ENCODE assay signal across 8 cellular contexts in the genomic region with DNA sequence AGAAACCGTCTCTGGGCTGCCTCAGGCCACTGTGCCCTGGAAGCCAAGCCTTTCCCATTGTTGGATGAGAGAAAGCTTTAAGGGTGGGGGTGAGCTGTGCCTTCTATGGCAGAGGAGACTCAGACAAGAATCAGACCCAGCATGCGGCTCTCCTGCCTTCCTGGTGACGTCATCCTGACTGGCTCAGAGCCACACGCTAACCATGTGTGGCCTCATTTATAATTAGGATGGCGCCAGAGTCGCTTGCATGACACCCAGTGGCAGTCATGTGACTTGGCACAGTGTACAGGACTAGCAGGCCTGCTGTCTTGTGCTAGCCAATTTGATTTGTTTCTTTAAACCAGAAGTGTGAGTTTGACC.
DNase-seq lines count a peak whose midpoint lies in the region; ATAC-seq, FAIRE-seq and TF ChIP-seq lines count a peak whose summit lies in the region.

No MANE protein-coding gene starts in this region.

- DNase-seq in H54 (ENCODE audit: insufficient read length, low spot score): peak; percentile 60
- DNase-seq in NCI-H446 treated with DMSO at 0.1 percent for 48 hours (lab: John Stamatoyannopoulos, UW): peak; percentile 99
- peak; percentile 83 for DNase-seq in mammary epithelial cell
- DNase-seq in islet precursor cell: peak; percentile 80
- peak; percentile 56 for DNase-seq in smooth muscle cell of the brain vasculature (ENCODE audit: low read depth, low spot score)
- DNase-seq in NCI-H187 treated with DMSO at 0.1 percent for 48 hours (lab: John Stamatoyannopoulos, UW): no peak
- DNase-seq in cortex of kidney (lab: John Stamatoyannopoulos, UW): no peak

- H3K27ac ChIP-seq in mammary epithelial cell (ENCODE audit: insufficient read depth, low read depth, low read length): no peak overlapping the region

- peaks cover 8% of the 10 kb centered on the region for H3K4me1 ChIP-seq in mammary epithelial cell (ENCODE audit: insufficient read depth, low read length)

- no peak for ATAC-seq in GM18520 (IDR thresholded peaks at IDR 0.05; ENCODE audit: unreplicated experiment)

- intact Hi-C loops in mammary epithelial cell (cut with micrococcal nuclease): loop anchor here (10.0 kb wide), 1 partner anchor 166 kb away; no protein-coding TSS in a partner anchor

- no peak overlapping the region for H3K4me2 ChIP-seq in mammary epithelial cell (ENCODE audit: insufficient read depth, low read depth, low read length)

- peaks cover 51% of the 10 kb centered on the region for H3K79me2 ChIP-seq in mammary epithelial cell (ENCODE audit: insufficient read depth, low read length)

- no peaks in the 10 kb centered on the region for H3K9me3 ChIP-seq in mammary epithelial cell (replicated peaks; ENCODE audit: insufficient read depth, low read length)

- peaks cover 12% of the 10 kb centered on the region for H3K36me3 ChIP-seq in mammary epithelial cell (ENCODE audit: insufficient read depth, low read length)

- WGBS in mammary epithelial cell (ENCODE audit: low coverage, missing lambda C conversion rate): 62% methylated on average over 5 of the region's 6 CpGs

- BruUV-seq in mammary epithelial cell (replicated peaks; lab: Mats Ljungman, UMichigan): no TSS peak

- no peak for FAIRE-seq in H54 (lab: Jason Lieb, UNC)

- CTCF ChIA-PET in mammary epithelial cell (lab: Charles Lee; ENCODE audit: low non-redundant PET): no interaction called here

- H3K9ac ChIP-seq in mammary epithelial cell (ENCODE audit: insufficient read depth, low read length): no peak overlapping the region

- in situ Hi-C loops in mammary epithelial cell (cut with MboI; ENCODE audit: low sequenced_read_pairs in 2 of 2): no loop called here

- TF ChIP-seq POLR2A in H54 (IDR thresholded peaks at IDR 0.05; ENCODE audit: low read depth, low read length): no peak

- no peak overlapping the region for H2AFZ ChIP-seq in mammary epithelial cell (ENCODE audit: low read depth, low read length)

- H4K20me1 ChIP-seq in mammary epithelial cell (ENCODE audit: insufficient read depth, low read length): no peaks in the 10 kb centered on the region

- dilution Hi-C loops in mammary epithelial cell (cut with HindIII; ENCODE audit: low sequenced_read_pairs): no loop called here

- H3K27me3 ChIP-seq in mammary epithelial cell (ENCODE audit: insufficient read depth, low read length): no peaks in the 10 kb centered on the region

- no peak overlapping the region for H3K4me3 ChIP-seq in mammary epithelial cell (replicated peaks in 1 of 3; ENCODE audit: insufficient read depth in 1 of 3, low read depth in 2 of 3, low read length in 3 of 3)

- TF ChIP-seq CTCF in mammary epithelial cell (conservative IDR thresholded peaks at IDR 0.05 in 1 of 2, IDR thresholded peaks at IDR 0.05 in 1 of 2; ENCODE audit: extremely low read depth in 1 of 2, insufficient read depth in 1 of 2, low read depth in 1 of 2, low read length in 2 of 2): peak in 1 of 2 donors; percentile 9

Comparison
In these comparisons a context has a peak if more than half of its experiments do, and no peak if none do; other contexts are left out.
1. DNase-seq: peak in H54 (single experiment), NCI-H446 treated with DMSO at 0.1 percent for 48 hours (single experiment), mammary epithelial cell (single experiment), islet precursor cell (single experiment) and smooth muscle cell of the brain vasculature (single experiment); none in NCI-H187 treated with DMSO at 0.1 percent for 48 hours (single experiment) and cortex of kidney (single experiment).